ENCODE assay signal across 17 cellular contexts in the genomic region with DNA sequence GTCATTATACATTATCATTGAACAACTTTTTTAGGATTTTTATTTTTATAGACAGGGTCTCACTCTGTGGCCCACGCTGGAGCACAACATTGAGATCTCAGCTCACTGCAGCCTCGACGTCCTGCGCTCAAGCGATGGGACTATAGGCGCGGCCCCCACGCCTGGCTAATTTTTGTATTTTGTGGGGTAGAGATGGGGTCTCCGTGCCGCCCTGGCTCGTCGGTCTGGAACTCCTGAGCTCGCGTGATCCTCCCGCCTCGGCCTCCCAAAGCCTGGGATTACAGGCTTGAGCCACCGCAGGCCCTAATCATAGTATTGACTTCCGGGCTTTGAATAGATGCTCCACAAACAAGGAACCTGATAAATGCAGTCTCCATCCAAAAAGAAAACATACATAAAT. TPM values are rescaled to one million over a fixed set of nuclear protein-coding genes. Genes with fewer than 3 reads are reported as not detected.
DNase-seq lines count a peak whose midpoint lies in the region; ATAC-seq and TF ChIP-seq lines count a peak whose summit lies in the region.
"Had no signal": no experiment of that assay in that cellular context is flagged by ENCODE, and none has a peak within 500 bp of the region (broad histone marks: within the 10 kb centered on the region; RNA-seq: fewer than 3 reads in every experiment).

No MANE protein-coding gene starts in this region.

- CTCF ChIA-PET in activated CD4-positive, alpha-beta T cell treated with anti-CD3 and anti-CD28 coated beads, Interleukin-2, amount 10 ng/mL, durations not matched to agents 7 days and 5 days (lab: Charles Lee) = interaction anchor here (0.6 kb wide), 1 partner anchor 25 kb away, joined by 3 read pairs; the partner anchor contains the start of gene AJM1

- peak overlapping the region; percentile 74 for H3K4me2 ChIP-seq in Karpas-422 (ENCODE audit: low read depth, low read length, poor library complexity, severe bottlenecking)

- H3K27me3 ChIP-seq in Karpas-422 (ENCODE audit: low read length) = no peaks in the 10 kb centered on the region
- H3K27me3 ChIP-seq: heart right ventricle had no signal

- H3K4me3 Mint-ChIP-seq in activated CD4-positive, alpha-beta T cell treated with anti-CD3 and anti-CD28 coated beads, Interleukin-2, amount 10 ng/mL, durations not matched to agents 7 days and 5 days = peak overlapping the region; percentile 72
- H3K4me3 Mint-ChIP-seq in central memory CD8-positive, alpha-beta T cell = peak overlapping the region; percentile 3
- peak overlapping the region; percentile 66 for H3K4me3 Mint-ChIP-seq in osteocyte (ENCODE audit: unreplicated experiment)

- H3K9me2 ChIP-seq in Karpas-422 (replicated peaks; ENCODE audit: insufficient read depth, low read length) = no peaks in the 10 kb centered on the region

- no peak for TF ChIP-seq CTCF in osteocyte (IDR thresholded peaks at IDR 0.05)

- H3K79me2 ChIP-seq in Karpas-422 (ENCODE audit: low read length) = peaks cover 29% of the 10 kb centered on the region

- POLR2A ChIA-PET in activated CD4-positive, alpha-beta T cell treated with anti-CD3 and anti-CD28 coated beads, Interleukin-2, amount 10 ng/mL, durations not matched to agents 7 days and 5 days (lab: Charles Lee) = no interaction called here

- peaks cover 13% of the 10 kb centered on the region; the same call in 1 of the 2 replicates for H4K20me1 ChIP-seq in Karpas-422 (ENCODE audit: insufficient read depth, low read depth, low read length)

- no peak overlapping the region for H3K9ac ChIP-seq in Karpas-422 (ENCODE audit: low read length)

- H3K36me3 Mint-ChIP-seq in activated CD4-positive, alpha-beta T cell treated with anti-CD3 and anti-CD28 coated beads, Interleukin-2, amount 10 ng/mL, durations not matched to agents 7 days and 5 days (ENCODE audit: low read depth) = peaks cover 18% of the 10 kb centered on the region
- peaks cover 5% of the 10 kb centered on the region for H3K36me3 Mint-ChIP-seq in central memory CD8-positive, alpha-beta T cell (ENCODE audit: insufficient read depth)
- peaks cover 8% of the 10 kb centered on the region for H3K36me3 Mint-ChIP-seq in osteocyte (ENCODE audit: unreplicated experiment)

- H3K4me1 ChIP-seq in Karpas-422 (ENCODE audit: low read length) = peaks cover 14% of the 10 kb centered on the region

- DNase-seq in activated CD4-positive, alpha-beta T cell treated with anti-CD3 and anti-CD28 coated beads, Interleukin-2, amount 10 ng/mL, durations not matched to agents 7 days and 5 days = no peak
- DNase-seq in activated CD4-positive, alpha-beta T cell treated with anti-CD3 and anti-CD28 coated beads for 1 hour = no peak
- DNase-seq in Karpas-422 (no peak), osteocyte (ENCODE audit: extremely low spot score, unreplicated experiment) (no peak), NCI-H187 treated with DMSO at 0.1 percent for 48 hours (lab: John Stamatoyannopoulos, UW) (no peak)
- DNase-seq in central memory CD8-positive, alpha-beta T cell (ENCODE audit: low spot score in 2 of 2) = no peak
- DNase-seq: activated gamma-delta T cell treated with Interleukin-2 at 50 U/mL for 16 hours; cerebellar nuclear complex; heart right ventricle; KG1; NCI-H2029 treated with DMSO at 0.1 percent for 48 hours; NK-92 treated with Interleukin-12 subunit alpha and Interleukin-12 subunit beta, amount 100 ng/mL, for 24 hours; occipital lobe had no signal

- no peak overlapping the region for H2AFZ ChIP-seq in Karpas-422 (ENCODE audit: low read length)

- peaks cover 19% of the 10 kb centered on the region for H3K4me1 Mint-ChIP-seq in activated CD4-positive, alpha-beta T cell treated with anti-CD3 and anti-CD28 coated beads, Interleukin-2, amount 10 ng/mL, durations not matched to agents 7 days and 5 days
- peaks cover 8% of the 10 kb centered on the region for H3K4me1 Mint-ChIP-seq in central memory CD8-positive, alpha-beta T cell
- peaks cover 12% of the 10 kb centered on the region for H3K4me1 Mint-ChIP-seq in osteocyte (ENCODE audit: unreplicated experiment)

- H3K27ac Mint-ChIP-seq in activated CD4-positive, alpha-beta T cell treated with anti-CD3 and anti-CD28 coated beads, Interleukin-2, amount 10 ng/mL, durations not matched to agents 7 days and 5 days = peak overlapping the region; percentile 68
- H3K27ac Mint-ChIP-seq in central memory CD8-positive, alpha-beta T cell (ENCODE audit: low read depth) = no peak overlapping the region
- peak overlapping the region; percentile 41 for H3K27ac Mint-ChIP-seq in osteocyte (ENCODE audit: unreplicated experiment)

- ATAC-seq in central memory CD8-positive, alpha-beta T cell (replicated peaks; ENCODE audit: extremely low read depth, poor library complexity, severe bottlenecking) = no peak
- ATAC-seq in HG02571 (IDR thresholded peaks at IDR 0.05; ENCODE audit: unreplicated experiment) (no peak), HG03432 (IDR thresholded peaks at IDR 0.05; ENCODE audit: unreplicated experiment) (no peak)
- ATAC-seq: A549, heart right ventricle, left lobe of liver had no signal

- no peak overlapping the region for H3K27ac ChIP-seq in Karpas-422 (ENCODE audit: low read length)

- peak overlapping the region; percentile 69; the same call in 1 of the 2 replicates for H3K4me3 ChIP-seq in Karpas-422 (ENCODE audit: low read length)

- H3K27me3 Mint-ChIP-seq in activated CD4-positive, alpha-beta T cell treated with anti-CD3 and anti-CD28 coated beads, Interleukin-2, amount 10 ng/mL, durations not matched to agents 7 days and 5 days = no peaks in the 10 kb centered on the region
- no peaks in the 10 kb centered on the region for H3K27me3 Mint-ChIP-seq in central memory CD8-positive, alpha-beta T cell
- H3K27me3 Mint-ChIP-seq in osteocyte (ENCODE audit: unreplicated experiment) = no peaks in the 10 kb centered on the region

- peaks cover under 1% of the 10 kb centered on the region for H3K9me3 Mint-ChIP-seq in activated CD4-positive, alpha-beta T cell treated with anti-CD3 and anti-CD28 coated beads, Interleukin-2, amount 10 ng/mL, durations not matched to agents 7 days and 5 days
- no peaks in the 10 kb centered on the region for H3K9me3 Mint-ChIP-seq in central memory CD8-positive, alpha-beta T cell
- no peaks in the 10 kb centered on the region for H3K9me3 Mint-ChIP-seq in osteocyte (ENCODE audit: unreplicated experiment)

- H3K9me3 ChIP-seq in Karpas-422 (ENCODE audit: low read length) = 0 out of 2 replicates have a peak, but pooled peaks cover 1% of the 10 kb centered on the region

- H3K36me3 ChIP-seq in Karpas-422 (ENCODE audit: insufficient read depth, low read length) = peaks cover 6% of the 10 kb centered on the region; the same call in 1 of the 2 replicates

RNA-seq across cellular contexts. Expression of gene EDF1, which starts 1.4 kb away (rescaled TPM):
- total RNA-seq in activated CD4-positive, alpha-beta T cell treated with anti-CD3 and anti-CD28 coated beads, Interleukin-2, amount 10 ng/mL, durations not matched to agents 7 days and 5 days = 100 to 1,000 TPM; 290 to 291 TPM
- total RNA-seq in Karpas-422 (2014; rRNA removed; shearing (Covaris generic); ENCODE audit: low replicate concordance) = 152 and 302 TPM in 2 replicates
- total RNA-seq in osteocyte = 338 and 342 TPM in 2 replicates

RNA-seq across cellular contexts. Expression of gene MAMDC4, which starts 15.3 kb away (rescaled TPM):
- 10 to 100 TPM; 12.4 to 14.4 TPM for total RNA-seq in activated CD4-positive, alpha-beta T cell treated with anti-CD3 and anti-CD28 coated beads, Interleukin-2, amount 10 ng/mL, durations not matched to agents 7 days and 5 days
- 7.9 TPM in 2 replicates for total RNA-seq in Karpas-422 (2014; rRNA removed; shearing (Covaris generic); ENCODE audit: low replicate concordance)
- 7.4 and 9.4 TPM in 2 replicates for total RNA-seq in osteocyte

RNA-seq across cellular contexts. Expression of gene PHPT1, which starts 18.3 kb away (rescaled TPM):
- total RNA-seq in activated CD4-positive, alpha-beta T cell treated with anti-CD3 and anti-CD28 coated beads, Interleukin-2, amount 10 ng/mL, durations not matched to agents 7 days and 5 days = 10 to 100 TPM; 90.1 to 99.4 TPM
- total RNA-seq in Karpas-422 (2014; rRNA removed; shearing (Covaris generic); ENCODE audit: low replicate concordance) = 82.5 and 164 TPM in 2 replicates
- 131 and 142 TPM in 2 replicates for total RNA-seq in osteocyte

RNA-seq across cellular contexts. Expression of gene TRAF2, which starts 18.8 kb away (rescaled TPM):
- 10 to 100 TPM; 39.4 to 49.4 TPM for total RNA-seq in activated CD4-positive, alpha-beta T cell treated with anti-CD3 and anti-CD28 coated beads, Interleukin-2, amount 10 ng/mL, durations not matched to agents 7 days and 5 days
- total RNA-seq in Karpas-422 (2014; rRNA removed; shearing (Covaris generic); ENCODE audit: low replicate concordance) = 6.3 and 11.3 TPM in 2 replicates
- 12.2 and 14.4 TPM in 2 replicates for total RNA-seq in osteocyte

RNA-seq across cellular contexts. Expression of gene AJM1, which starts 25.2 kb away (rescaled TPM):
- total RNA-seq in activated CD4-positive, alpha-beta T cell treated with anti-CD3 and anti-CD28 coated beads, Interleukin-2, amount 10 ng/mL, durations not matched to agents 7 days and 5 days = 1 to 10 TPM; 4.0 to 4.1 TPM
- total RNA-seq in Karpas-422 (2014; rRNA removed; shearing (Covaris generic); ENCODE audit: low replicate concordance) = 1.9 and 5.0 TPM in 2 replicates
- total RNA-seq in osteocyte = 4.4 and 4.5 TPM in 2 replicates

Comparison
In these comparisons a context has a peak if more than half of its experiments do, and no peak if none do; other contexts are left out.
1. H3K4me3 Mint-ChIP-seq: peak in every context shown above with its lines; median percentile 72 in activated CD4-positive, alpha-beta T cell treated with anti-CD3 and anti-CD28 coated beads, Interleukin-2, amount 10 ng/mL, durations not matched to agents 7 days and 5 days; 66 in osteocyte; 3 in central memory CD8-positive, alpha-beta T cell.